In the genomic region with DNA sequence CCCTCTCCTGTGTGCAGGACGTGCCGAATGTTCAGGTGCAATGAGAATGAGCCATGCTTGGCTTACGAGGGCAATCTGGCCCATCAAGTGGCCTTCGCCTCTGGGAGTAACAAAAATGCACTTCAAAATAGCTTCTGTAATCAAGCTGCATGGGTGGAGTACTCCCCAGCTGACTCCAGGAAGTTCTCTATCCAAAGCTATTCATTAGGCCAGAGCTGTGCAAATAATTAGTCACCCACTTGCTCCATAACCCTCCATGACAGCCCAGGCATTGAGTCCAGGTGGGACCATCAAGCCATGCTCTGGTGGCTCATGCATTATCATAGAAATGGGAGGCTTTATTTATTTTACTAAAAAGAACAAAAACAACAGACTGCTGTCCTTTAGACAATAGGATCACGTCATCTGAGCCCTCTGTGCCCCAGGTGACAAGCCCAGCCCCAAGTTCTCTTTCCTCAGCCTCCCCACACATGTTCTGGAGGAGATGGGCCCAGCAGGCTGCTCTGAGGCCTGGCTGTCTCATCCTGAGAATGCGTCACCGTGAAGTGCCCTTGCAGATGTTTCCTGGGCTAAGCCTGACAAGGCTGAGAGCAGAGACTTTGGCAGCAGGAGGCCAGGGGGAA, we compare ENCODE assay signal across 9 cellular contexts.
A peak's percentile ranks its signal among the peaks of the same experiment; 100 is the strongest.
DNase-seq lines count a peak whose midpoint lies in the region; TF ChIP-seq lines count a peak whose summit lies in the region.
"Had no signal": no experiment of that assay in that cellular context is flagged by ENCODE, and none has a peak within 500 bp of the region (broad histone marks: within the 10 kb centered on the region; RNA-seq: fewer than 3 reads in every experiment).

No MANE protein-coding gene starts in this region.

- H3K4me1 Mint-ChIP-seq in activated CD4-positive, alpha-beta T cell treated with anti-CD3 and anti-CD28 coated beads, Interleukin-2, amount 10 ng/mL, durations not matched to agents 7 days and 5 days, result peaks cover 78% of the 10 kb centered on the region

- H3K4me3 ChIP-seq in HFF-Myc (replicated peaks; ENCODE audit: low read depth, low read length), result no peak overlapping the region
- H3K4me3 ChIP-seq in fibroblast of villous mesenchyme (ENCODE audit: low read depth, low read length), result no peak overlapping the region
- H3K4me3 ChIP-seq in spleen, result no peak overlapping the region

- peak overlapping the region; percentile 66 for H3K4me3 Mint-ChIP-seq in activated CD4-positive, alpha-beta T cell treated with anti-CD3 and anti-CD28 coated beads, Interleukin-2, amount 10 ng/mL, durations not matched to agents 7 days and 5 days

- POLR2A ChIA-PET in GM10248 (lab: Yijun Ruan, JAX), result no interaction called here
- POLR2A ChIA-PET in activated CD4-positive, alpha-beta T cell treated with anti-CD3 and anti-CD28 coated beads, Interleukin-2, amount 10 ng/mL, durations not matched to agents 7 days and 5 days (lab: Charles Lee), result interaction anchor here (0.6 kb wide), 1 partner anchor 391 kb away, joined by 3 read pairs; no protein-coding TSS in a partner anchor

- peaks cover 13% of the 10 kb centered on the region for H3K9me3 Mint-ChIP-seq in activated CD4-positive, alpha-beta T cell treated with anti-CD3 and anti-CD28 coated beads, Interleukin-2, amount 10 ng/mL, durations not matched to agents 7 days and 5 days

- peaks cover 25 to 59% (median 36%) of the 10 kb centered on the region in 6 donors for H3K4me1 ChIP-seq in spleen

- peak; percentile 60 for DNase-seq in GM10248 (ENCODE audit: extremely low spot score)
- peak; percentile 76 for DNase-seq in HFF-Myc (ENCODE audit: extremely low read depth, low read depth)
- peak; percentile 26 to 94 (median 88) for DNase-seq in NCI-H1417 (lab: John Stamatoyannopoulos, UW)
- DNase-seq in activated CD4-positive, alpha-beta T cell treated with anti-CD3 and anti-CD28 coated beads, Interleukin-2, amount 10 ng/mL, durations not matched to agents 7 days and 5 days, result peak; percentile 62
- peak; percentile 27 for DNase-seq in fibroblast of villous mesenchyme (ENCODE audit: low read depth)
- peak; percentile 85 for DNase-seq in spleen
- DNase-seq in occipital lobe (lab: John Stamatoyannopoulos, UW), result no peak
- no peak for DNase-seq in superior temporal gyrus (ENCODE audit: extremely low spot score)

- H3K27me3 ChIP-seq in spleen (replicated peaks in 1 of 7), result no peaks in the 10 kb centered on the region

- CTCF ChIA-PET in GM10248 (lab: Yijun Ruan, JAX), result interaction anchor here (0.9 to 2.4 kb wide), 4 partner anchors 12 to 489 kb away, joined by 3 to 6 read pairs (median 3); no protein-coding TSS in a partner anchor
- CTCF ChIA-PET in activated CD4-positive, alpha-beta T cell treated with anti-CD3 and anti-CD28 coated beads, Interleukin-2, amount 10 ng/mL, durations not matched to agents 7 days and 5 days (lab: Charles Lee), result interaction anchor here (0.9 to 14.3 kb wide), 9 partner anchors 12 to 129 kb away, joined by 3 to 132 read pairs (median 4); no protein-coding TSS in a partner anchor

- peak overlapping the region; percentile 43 to 86 (median 78) for H3K27ac ChIP-seq in spleen
- H3K27ac ChIP-seq: VCaP had no signal

- peaks cover 24% of the 10 kb centered on the region for H3K36me3 Mint-ChIP-seq in activated CD4-positive, alpha-beta T cell treated with anti-CD3 and anti-CD28 coated beads, Interleukin-2, amount 10 ng/mL, durations not matched to agents 7 days and 5 days (ENCODE audit: low read depth)

- no peaks in the 10 kb centered on the region for H3K9me3 ChIP-seq in spleen

- no peaks in the 10 kb centered on the region for H3K36me3 ChIP-seq in spleen

- no peak for TF ChIP-seq CTCF in GM10248 (IDR thresholded peaks at IDR 0.05; ENCODE audit: control extremely low read depth, extremely low read depth, low read depth, missing control alignments)
- no peak for TF ChIP-seq CTCF in HFF-Myc (IDR thresholded peaks at IDR 0.05; ENCODE audit: low read depth, low read length, missing control alignments)
- TF ChIP-seq CTCF in fibroblast of villous mesenchyme (IDR thresholded peaks at IDR 0.05; ENCODE audit: insufficient read depth, low read depth, low read length), result no peak
- TF ChIP-seq CTCF in spleen (IDR thresholded peaks at IDR 0.05 in 8 of 11, conservative IDR thresholded peaks at IDR 0.05 in 3 of 11), result no peak

- no peak for TF ChIP-seq POLR2A in spleen (IDR thresholded peaks at IDR 0.05)

- peak overlapping the region; percentile 98 for H3K27ac Mint-ChIP-seq in activated CD4-positive, alpha-beta T cell treated with anti-CD3 and anti-CD28 coated beads, Interleukin-2, amount 10 ng/mL, durations not matched to agents 7 days and 5 days

- intact Hi-C loops in spleen (cut with DNase I; ENCODE audit: low total_unique reads), result no loop called here

- H3K27me3 Mint-ChIP-seq in activated CD4-positive, alpha-beta T cell treated with anti-CD3 and anti-CD28 coated beads, Interleukin-2, amount 10 ng/mL, durations not matched to agents 7 days and 5 days, result no peaks in the 10 kb centered on the region

- WGBS in spleen, 5 donors, result 38 to 51% (median 44%) methylated on average over 7 of the region's 7 CpGs

Comparison
In these comparisons a context has a peak if more than half of its experiments do, and no peak if none do; other contexts are left out.
1. DNase-seq: peak in GM10248 (single experiment), HFF-Myc (single experiment), NCI-H1417 (3 of 3), activated CD4-positive, alpha-beta T cell treated with anti-CD3 and anti-CD28 coated beads, Interleukin-2, amount 10 ng/mL, durations not matched to agents 7 days and 5 days (single experiment), fibroblast of villous mesenchyme (single experiment) and spleen (single experiment); none in occipital lobe (single experiment) and superior temporal gyrus (single experiment).